Comparison of ENCODE assay signal across 26 cellular contexts in the genomic region with DNA sequence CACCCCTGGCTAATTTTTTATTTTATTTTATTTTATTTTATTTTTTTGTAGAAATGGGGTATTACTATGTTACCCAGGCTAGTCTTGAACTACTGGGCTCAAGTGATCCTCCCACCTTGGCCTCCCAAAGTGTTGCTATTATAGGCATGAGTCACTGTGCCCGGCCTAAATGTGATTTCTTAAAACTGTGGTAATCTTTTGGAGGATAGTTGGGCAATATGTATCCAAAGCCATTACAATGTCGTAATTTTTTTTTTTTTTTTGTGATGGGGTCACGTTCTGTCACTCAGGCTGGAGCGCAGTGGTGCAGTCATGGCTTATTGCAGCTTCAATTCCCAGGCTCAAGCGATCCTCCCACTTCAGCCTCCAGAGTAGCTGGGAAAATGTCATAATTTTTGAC. TPM values are rescaled to one million over a fixed set of nuclear protein-coding genes. Genes with fewer than 3 reads are reported as not detected.
DNase-seq lines count a peak whose midpoint lies in the region; ATAC-seq and TF ChIP-seq lines count a peak whose summit lies in the region.
"Had no signal": no experiment of that assay in that cellular context is flagged by ENCODE, and none has a peak within 500 bp of the region (broad histone marks: within the 10 kb centered on the region; RNA-seq: fewer than 3 reads in every experiment).

No MANE protein-coding gene starts in this region.

- no peak overlapping the region for H2BK5ac ChIP-seq in trophoblast cell (ENCODE audit: low read depth, low read length, poor library complexity)

- no peaks in the 10 kb centered on the region for H3K36me3 Mint-ChIP-seq in WTC11
- H3K36me3 Mint-ChIP-seq: stimulated activated memory B cell treated with anti-CD40 and anti-IgM and Interleukin-4, amounts not matched to agents 10 μg/mL and 1 μg/mL and 100 μg/mL, for 72 hours had no signal

- H2BK120ac ChIP-seq in trophoblast cell (ENCODE audit: insufficient read depth, low read length, poor library complexity): no peak overlapping the region

- no peak overlapping the region for H3K23ac ChIP-seq in trophoblast cell (ENCODE audit: low read length)

- WGBS in trophoblast cell (ENCODE audit: extremely low coverage, insufficient coverage, insufficient read length): no CpG with 5 or more reads among the region's 5 CpGs

- POLR2A ChIA-PET in WTC11 (lab: Charles Lee): no interaction called here

- H2AFZ ChIP-seq in trophoblast cell (ENCODE audit: insufficient read depth, low read length, poor library complexity): no peak overlapping the region

- CTCF ChIA-PET in WTC11 (lab: Charles Lee): interaction anchor here (1.6 to 7.7 kb wide), 2 partner anchors 11 to 70 kb away, joined by 11 to 304 read pairs; no protein-coding TSS in a partner anchor

- peaks cover 1 to 2% of the 10 kb centered on the region in 2 experiments for H3K4me1 ChIP-seq in trophoblast cell (ENCODE audit: control insufficient read depth in 1 of 2, insufficient read depth in 2 of 2, low read length in 2 of 2)
- H3K4me1 ChIP-seq: lower lobe of right lung had no signal

- H4K8ac ChIP-seq in trophoblast cell (ENCODE audit: low read depth, low read length): no peak overlapping the region

- H3K27ac ChIP-seq in trophoblast cell (ENCODE audit: low read depth, low read length): no peak overlapping the region
- H3K27ac ChIP-seq: lower lobe of right lung, thoracic aorta, VCaP had no signal

- no peak overlapping the region for H4K12ac ChIP-seq in trophoblast cell (ENCODE audit: low read depth, low read length)

- no peaks in the 10 kb centered on the region for H3K79me1 ChIP-seq in trophoblast cell (ENCODE audit: low read length)

- DNase-seq in H4 (ENCODE audit: low spot score) (peak; percentile 34), NCI-H226 (peak; percentile 51), cardiac fibroblast (ENCODE audit: low read depth in 2 of 2) (peak; percentile 47 to 65), trophoblast cell (peak; percentile 21 to 43), WTC11 (ENCODE audit: low spot score) (no peak)
- DNase-seq: activated CD4-positive, alpha-beta T cell treated with anti-CD3 and anti-CD28 coated beads, Interleukin-2, amount 50 U/mL, for 48 hours; activated naive CD4-positive, alpha-beta T cell treated with anti-CD3 and anti-CD28 coated beads, Interleukin-2, amount 50 U/mL, for 16 hours; activated T-cell treated with anti-CD3 and anti-CD28 coated beads, Interleukin-2, amount 50 U/mL, for 1 hour; DMS79 treated with DMSO at 0.1 percent for 48 hours; endodermal cell; foreskin fibroblast; hippocampal formation; islet precursor cell; lower lobe of right lung; NCI-H1048; NCI-H2029 treated with DMSO at 0.1 percent for 48 hours; occipital lobe; Right ventricle myocardium superior; stimulated activated CD4-positive, alpha-beta T cell treated with anti-CD3 and anti-CD28 coated beads, Interleukin-15, amount 100 ng/mL, for 24 hours had no signal

- no peak overlapping the region for H3K9ac ChIP-seq in trophoblast cell (ENCODE audit: low read length)

- no peak overlapping the region for H3K27ac Mint-ChIP-seq in WTC11
- H3K27ac Mint-ChIP-seq: endodermal cell; stimulated activated memory B cell treated with anti-CD40 and anti-IgM and Interleukin-4, amounts not matched to agents 10 μg/mL and 1 μg/mL and 100 μg/mL, for 72 hours had no signal

- H4K91ac ChIP-seq in trophoblast cell (ENCODE audit: low read depth, low read length): no peak overlapping the region

- H3K18ac ChIP-seq in trophoblast cell (ENCODE audit: low read length): no peak overlapping the region

- no peak overlapping the region for H3K14ac ChIP-seq in trophoblast cell (ENCODE audit: low read length)

- no peak for TF ChIP-seq CTCF in cardiac fibroblast (IDR thresholded peaks at IDR 0.05; ENCODE audit: low read depth, low read length)
- no peak for TF ChIP-seq CTCF in WTC11 (IDR thresholded peaks at IDR 0.05)

- no peak overlapping the region for H3K4me2 ChIP-seq in trophoblast cell (ENCODE audit: low read length)

- H3K4ac ChIP-seq in trophoblast cell (ENCODE audit: low read depth, low read length): no peak overlapping the region

- no peaks in the 10 kb centered on the region for H3K9me3 ChIP-seq in trophoblast cell (ENCODE audit: insufficient read depth, low read depth, low read length)
- H3K9me3 ChIP-seq: lower lobe of right lung, thoracic aorta had no signal

- ATAC-seq in WTC11 (no peak), GM18873 (IDR thresholded peaks at IDR 0.05; ENCODE audit: low FRiP score, unreplicated experiment) (no peak), GM18502 (IDR thresholded peaks at IDR 0.05; ENCODE audit: poor library complexity, unreplicated experiment) (no peak)
- ATAC-seq: stimulated activated memory B cell treated with anti-CD40 and anti-IgM and Interleukin-4, amounts not matched to agents 10 μg/mL and 1 μg/mL and 100 μg/mL, for 72 hours had no signal

- no peak overlapping the region for H2BK12ac ChIP-seq in trophoblast cell (ENCODE audit: low read length)

- no peaks in the 10 kb centered on the region for H3K36me3 ChIP-seq in trophoblast cell (ENCODE audit: control insufficient read depth in 1 of 2, insufficient read depth in 2 of 2, low read length in 2 of 2)
- H3K36me3 ChIP-seq: lower lobe of right lung, thoracic aorta had no signal

- H3K4me3 Mint-ChIP-seq in WTC11: no peak overlapping the region
- H3K4me3 Mint-ChIP-seq: endodermal cell; stimulated activated memory B cell treated with anti-CD40 and anti-IgM and Interleukin-4, amounts not matched to agents 10 μg/mL and 1 μg/mL and 100 μg/mL, for 72 hours had no signal

- no peak overlapping the region for H2AK5ac ChIP-seq in trophoblast cell (ENCODE audit: low read length)

- no peaks in the 10 kb centered on the region for H3K27me3 ChIP-seq in trophoblast cell (ENCODE audit: insufficient read depth, low read length)

- H3K4me3 ChIP-seq in cardiac fibroblast (replicated peaks in 1 of 2; ENCODE audit: low read depth in 2 of 2, low read length in 2 of 2): no peak overlapping the region
- no peak overlapping the region for H3K4me3 ChIP-seq in trophoblast cell (ENCODE audit: low read depth, low read length)
- H3K4me3 ChIP-seq: lower lobe of right lung, thoracic aorta had no signal

- H3K79me2 ChIP-seq in trophoblast cell (ENCODE audit: control insufficient read depth, insufficient read depth, low read length, poor library complexity): no peaks in the 10 kb centered on the region

- H3K27me3 Mint-ChIP-seq in WTC11 (ENCODE audit: low read depth): no peaks in the 10 kb centered on the region; the same call in 1 of the 2 replicates

- peaks cover 21% of the 10 kb centered on the region for H3K4me1 Mint-ChIP-seq in WTC11
- H3K4me1 Mint-ChIP-seq: stimulated activated memory B cell treated with anti-CD40 and anti-IgM and Interleukin-4, amounts not matched to agents 10 μg/mL and 1 μg/mL and 100 μg/mL, for 72 hours had no signal

- H3K9me3 Mint-ChIP-seq in WTC11: no peaks in the 10 kb centered on the region
- H3K9me3 Mint-ChIP-seq: endodermal cell; stimulated activated memory B cell treated with anti-CD40 and anti-IgM and Interleukin-4, amounts not matched to agents 10 μg/mL and 1 μg/mL and 100 μg/mL, for 72 hours had no signal

TF ChIP-seq in WTC11, 78 proteins besides CTCF, POLR2A, EP300 and RAD21:
- TF ChIP-seq, protein P1, sequence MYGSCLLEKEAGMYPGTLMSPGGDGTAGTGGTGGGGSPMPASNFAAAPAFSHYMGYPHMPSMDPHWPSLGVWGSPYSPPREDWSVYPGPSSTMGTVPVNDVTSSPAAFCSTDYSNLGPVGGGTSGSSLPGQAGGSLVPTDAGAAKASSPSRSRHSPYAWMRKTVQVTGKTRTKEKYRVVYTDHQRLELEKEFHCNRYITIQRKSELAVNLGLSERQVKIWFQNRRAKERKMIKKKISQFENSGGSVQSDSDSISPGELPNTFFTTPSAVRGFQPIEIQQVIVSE (CRISPR knock-in tag; IDR thresholded peaks at IDR 0.05; ENCODE audit: borderline replicate concordance): no peak
- TF ChIP-seq ETV6 (CRISPR knock-in tag; IDR thresholded peaks at IDR 0.05) (no peak), ZNF219 (CRISPR knock-in tag; IDR thresholded peaks at IDR 0.05; ENCODE audit: borderline replicate concordance) (no peak), FOXK1 (CRISPR knock-in tag; IDR thresholded peaks at IDR 0.05) (no peak), ELF4 (CRISPR knock-in tag; IDR thresholded peaks at IDR 0.05; ENCODE audit: low read depth) (no peak)
- TF ChIP-seq, protein P2, sequence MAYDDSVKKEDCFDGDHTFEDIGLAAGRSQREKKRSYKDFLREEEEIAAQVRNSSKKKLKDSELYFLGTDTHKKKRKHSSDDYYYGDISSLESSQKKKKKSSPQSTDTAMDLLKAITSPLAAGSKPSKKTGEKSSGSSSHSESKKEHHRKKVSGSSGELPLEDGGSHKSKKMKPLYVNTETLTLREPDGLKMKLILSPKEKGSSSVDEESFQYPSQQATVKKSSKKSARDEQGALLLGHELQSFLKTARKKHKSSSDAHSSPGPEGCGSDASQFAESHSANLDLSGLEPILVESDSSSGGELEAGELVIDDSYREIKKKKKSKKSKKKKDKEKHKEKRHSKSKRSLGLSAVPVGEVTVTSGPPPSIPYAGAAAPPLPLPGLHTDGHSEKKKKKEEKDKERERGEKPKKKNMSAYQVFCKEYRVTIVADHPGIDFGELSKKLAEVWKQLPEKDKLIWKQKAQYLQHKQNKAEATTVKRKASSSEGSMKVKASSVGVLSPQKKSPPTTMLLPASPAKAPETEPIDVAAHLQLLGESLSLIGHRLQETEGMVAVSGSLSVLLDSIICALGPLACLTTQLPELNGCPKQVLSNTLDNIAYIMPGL (CRISPR knock-in tag; IDR thresholded peaks at IDR 0.05): no peak

RNA-seq across cellular contexts. Expression of a gene that starts 14.2 kb away (rescaled TPM):
- not detected in 2 replicates for total RNA-seq in H4 (2014; rRNA removed; shearing (Covaris generic))
- not detected in 2 replicates for polyA plus RNA-seq in trophoblast cell (2013)
- 0.13 to 0.30 TPM (median 0.25 TPM) in 3 replicates for total RNA-seq in WTC11 (2021)
- total RNA-seq: lower lobe of right lung; NCI-H460; occipital lobe; Right ventricle myocardium superior; T-helper 1 cell treated with Interleukin-12 subunit alpha and Interleukin-12 subunit beta and Interleukin-4 antibody, amounts not matched to agents 30 ng/mL and 1 ng/mL, for 36 hours; thoracic aorta had no signal

RNA-seq across cellular contexts. Expression of a gene that starts 39.9 kb away (rescaled TPM):
- 12.2 and 12.6 TPM in 2 replicates for total RNA-seq in H4 (2014; rRNA removed; shearing (Covaris generic))
- 8.7 and 8.8 TPM in 2 replicates for polyA plus RNA-seq in trophoblast cell (2013)
- total RNA-seq in WTC11 (2021): 31.8 to 38.1 TPM (median 32.8 TPM) in 3 replicates

RNA-seq across cellular contexts. Expression of a gene that starts 52.8 kb away (rescaled TPM):
- total RNA-seq in H4 (2014; rRNA removed; shearing (Covaris generic)): 3.2 and 5.6 TPM in 2 replicates
- polyA plus RNA-seq in trophoblast cell (2013): 11.1 and 11.7 TPM in 2 replicates
- 21.3 to 26.0 TPM (median 22.1 TPM) in 3 replicates for total RNA-seq in WTC11 (2021)
